ENCODE assay signal across 17 cellular contexts in the genomic region with DNA sequence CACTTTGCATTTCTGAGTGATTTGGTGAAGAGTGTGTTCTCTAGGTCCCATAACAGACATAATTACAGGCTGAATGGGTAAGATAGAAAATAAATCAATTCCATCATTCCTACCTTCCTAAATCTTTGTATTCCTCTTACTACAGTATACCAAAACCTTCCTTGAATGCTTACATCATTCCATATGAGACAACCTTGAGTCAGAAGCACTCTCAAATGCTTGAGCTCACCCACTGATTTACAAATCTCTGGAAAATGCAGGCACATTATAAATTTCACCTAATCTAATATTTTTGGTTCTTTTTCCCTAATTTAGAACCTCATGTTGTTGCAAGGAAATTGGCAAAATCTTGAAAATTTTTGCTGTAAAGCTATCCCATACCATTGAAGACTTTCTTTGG.
A peak's percentile ranks its signal among the peaks of the same experiment; 100 is the strongest.
DNase-seq lines count a peak whose midpoint lies in the region; FAIRE-seq and TF ChIP-seq lines count a peak whose summit lies in the region.
"Had no signal": no experiment of that assay in that cellular context is flagged by ENCODE, and none has a peak within 500 bp of the region (broad histone marks: within the 10 kb centered on the region; RNA-seq: fewer than 3 reads in every experiment).

No MANE protein-coding gene starts in this region.

- H3K23ac ChIP-seq in trophoblast cell (ENCODE audit: low read length), result no peak overlapping the region

- no peak overlapping the region for H2BK5ac ChIP-seq in trophoblast cell (ENCODE audit: low read depth, low read length, poor library complexity)

- H2AK5ac ChIP-seq in trophoblast cell (ENCODE audit: low read length), result no peak overlapping the region

- no peak overlapping the region for H3K14ac ChIP-seq in trophoblast cell (ENCODE audit: low read length)

- no peak overlapping the region for H4K12ac ChIP-seq in trophoblast cell (ENCODE audit: low read depth, low read length)

- H2AFZ ChIP-seq in trophoblast cell (ENCODE audit: insufficient read depth, low read length, poor library complexity), result no peak overlapping the region

- H3K4me2 ChIP-seq in trophoblast cell (ENCODE audit: low read length), result no peak overlapping the region
- H3K4me2 ChIP-seq: BLaER1 treated with 17β-estradiol and CSF1 and Interleukin-3, amounts not matched to agents 10 nM and 100 nM had no signal

- H3K9me3 ChIP-seq in testis (no peaks in the 10 kb centered on the region), trophoblast cell (ENCODE audit: insufficient read depth, low read depth, low read length) (no peaks in the 10 kb centered on the region)
- H3K9me3 ChIP-seq: BLaER1 treated with 17β-estradiol and CSF1 and Interleukin-3, amounts not matched to agents 10 nM and 100 nM had no signal

- H3K27ac ChIP-seq in testis (no peak overlapping the region), trophoblast cell (ENCODE audit: low read depth, low read length) (no peak overlapping the region)
- H3K27ac ChIP-seq: BLaER1 treated with 17β-estradiol and CSF1 and Interleukin-3, amounts not matched to agents 10 nM and 100 nM; HL-60 had no signal

- H3K27me3 ChIP-seq in testis (no peaks in the 10 kb centered on the region), trophoblast cell (ENCODE audit: insufficient read depth, low read length) (no peaks in the 10 kb centered on the region)
- H3K27me3 ChIP-seq: BLaER1 treated with 17β-estradiol and CSF1 and Interleukin-3, amounts not matched to agents 10 nM and 100 nM had no signal

- FAIRE-seq in H54 (lab: Jason Lieb, UNC), result peak; percentile 38
- FAIRE-seq: GM12891, K562 had no signal

- no peaks in the 10 kb centered on the region for H3K79me2 ChIP-seq in trophoblast cell (ENCODE audit: control insufficient read depth, insufficient read depth, low read length, poor library complexity)

- no peak overlapping the region for H3K18ac ChIP-seq in trophoblast cell (ENCODE audit: low read length)

- no peak overlapping the region for H2BK120ac ChIP-seq in trophoblast cell (ENCODE audit: insufficient read depth, low read length, poor library complexity)

- TF ChIP-seq POLR2A in H54 (IDR thresholded peaks at IDR 0.05; ENCODE audit: low read depth, low read length) (no peak), testis (IDR thresholded peaks at IDR 0.05) (no peak)

- no peak for TF ChIP-seq CTCF in epithelial cell of esophagus (IDR thresholded peaks at IDR 0.05; ENCODE audit: insufficient read depth, low read depth, low read length, missing control alignments)
- TF ChIP-seq CTCF in testis (IDR thresholded peaks at IDR 0.05), result no peak

- H3K4me3 ChIP-seq in epithelial cell of esophagus (ENCODE audit: low read length) (no peak overlapping the region), testis (no peak overlapping the region), trophoblast cell (ENCODE audit: low read depth, low read length) (no peak overlapping the region)
- H3K4me3 ChIP-seq: BLaER1 treated with 17β-estradiol and CSF1 and Interleukin-3, amounts not matched to agents 10 nM and 100 nM; K562 had no signal

- H3K4me1 ChIP-seq in testis (no peaks in the 10 kb centered on the region), trophoblast cell (ENCODE audit: control insufficient read depth in 1 of 2, insufficient read depth in 2 of 2, low read length in 2 of 2) (no peaks in the 10 kb centered on the region)
- H3K4me1 ChIP-seq: BLaER1 treated with 17β-estradiol and CSF1 and Interleukin-3, amounts not matched to agents 10 nM and 100 nM had no signal

- no peak overlapping the region for H3K4ac ChIP-seq in trophoblast cell (ENCODE audit: low read depth, low read length)

- intact Hi-C loops in testis (cut with DNase I; ENCODE audit: low total_unique reads), result no loop called here

- H3K79me1 ChIP-seq in trophoblast cell (ENCODE audit: low read length), result no peaks in the 10 kb centered on the region

- H3K36me3 ChIP-seq in testis (ENCODE audit: low read depth, missing control alignments) (no peaks in the 10 kb centered on the region), trophoblast cell (ENCODE audit: control insufficient read depth in 1 of 2, insufficient read depth in 2 of 2, low read length in 2 of 2) (no peaks in the 10 kb centered on the region)
- H3K36me3 ChIP-seq: BLaER1 treated with 17β-estradiol and CSF1 and Interleukin-3, amounts not matched to agents 10 nM and 100 nM had no signal

- H3K9ac ChIP-seq in trophoblast cell (ENCODE audit: low read length), result no peak overlapping the region
- H3K9ac ChIP-seq: BLaER1 treated with 17β-estradiol and CSF1 and Interleukin-3, amounts not matched to agents 10 nM and 100 nM had no signal

- peak; percentile 54 for DNase-seq in ELR (ENCODE audit: low read depth)
- no peak for DNase-seq in H54 (ENCODE audit: insufficient read length, low spot score)
- DNase-seq in RKO (ENCODE audit: low spot score), result peak; percentile 28
- peak; percentile 54 for DNase-seq in epithelial cell of esophagus (ENCODE audit: low read depth)
- DNase-seq in SK-N-DZ (ENCODE audit: low spot score), result no peak
- DNase-seq in glomerular visceral epithelial cell (ENCODE audit: extremely low spot score), result no peak
- DNase-seq in testis, result no peak
- no peak for DNase-seq in trophoblast cell
- DNase-seq: 8988T; Calu3; CD8-positive, alpha-beta T cell; DMS79 treated with DMSO at 0.1 percent for 48 hours; HFFc6 had no signal

- H4K91ac ChIP-seq in trophoblast cell (ENCODE audit: low read depth, low read length), result no peak overlapping the region

- H4K8ac ChIP-seq in trophoblast cell (ENCODE audit: low read depth, low read length), result no peak overlapping the region

- no peak overlapping the region for H2BK12ac ChIP-seq in trophoblast cell (ENCODE audit: low read length)

Comparison
In these comparisons a context has a peak if more than half of its experiments do, and no peak if none do; other contexts are left out.
1. DNase-seq: peak in ELR (single experiment), RKO (single experiment) and epithelial cell of esophagus (single experiment); none in H54 (single experiment), SK-N-DZ (single experiment), glomerular visceral epithelial cell (single experiment), testis (single experiment) and trophoblast cell (0 of 2).